In the genomic region with DNA sequence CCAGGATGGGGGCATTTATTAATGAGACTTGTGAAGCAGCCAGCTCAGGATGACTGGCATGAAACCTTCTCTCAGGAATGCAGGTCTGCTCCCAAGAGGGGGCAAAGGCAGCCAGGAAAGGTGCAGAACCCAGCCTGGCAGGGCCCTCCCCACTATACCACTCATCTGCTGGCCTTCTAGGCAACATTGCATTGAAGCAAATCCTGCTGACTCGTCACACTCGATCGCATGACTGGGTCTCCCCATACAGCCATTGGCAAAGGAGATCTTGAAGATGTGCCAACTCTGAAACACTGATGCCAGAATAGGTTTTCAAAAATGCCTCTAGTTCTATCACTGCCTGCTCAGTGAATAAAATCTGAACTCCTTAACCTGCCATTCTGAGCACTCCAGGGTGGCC, we compare ENCODE assay signal across 1 cellular context.
TF ChIP-seq lines count a peak whose summit lies in the region.

No MANE protein-coding gene starts in this region.

TF ChIP-seq in IMR-90, 13 proteins besides CTCF, POLR2A, EP300 and RAD21:
- peak; percentile 39; the same call in 1 of the 2 replicates for TF ChIP-seq MAFK (IDR thresholded peaks at IDR 0.05; ENCODE audit: low read depth, low read length)
- TF ChIP-seq CEBPB (IDR thresholded peaks at IDR 0.05; ENCODE audit: low read depth, low read length), result no peak
